15 cellular contexts compared by ENCODE assay signal in genomic region chr1:237712808-237713207, GRCh38.
A peak's percentile ranks its signal among the peaks of the same experiment; 100 is the strongest.
DNase-seq lines count a peak whose midpoint lies in the region; ATAC-seq and TF ChIP-seq lines count a peak whose summit lies in the region.
"Had no signal": no experiment of that assay in that cellular context is flagged by ENCODE, and none has a peak within 500 bp of the region (broad histone marks: within the 10 kb centered on the region; RNA-seq: fewer than 3 reads in every experiment).

No MANE protein-coding gene starts in this region.

- no peaks in the 10 kb centered on the region for H3K36me3 ChIP-seq in MG63
- H3K36me3 ChIP-seq in heart left ventricle = peaks cover 0 to 82% (median 7%) of the 10 kb centered on the region in 9 donors
- no peaks in the 10 kb centered on the region for H3K36me3 ChIP-seq in upper lobe of left lung
- H3K36me3 ChIP-seq: BE2C had no signal

- H3K4me3 Mint-ChIP-seq in H9 = no peak overlapping the region
- H3K4me3 Mint-ChIP-seq: CD4-positive, alpha-beta memory T cell; HFFc6 had no signal

- no peak overlapping the region for H2BK15ac ChIP-seq in H9 (ENCODE audit: low read depth, low read length)

- TF ChIP-seq EP300 in upper lobe of left lung (IDR thresholded peaks at IDR 0.05) = no peak

- H3K14ac ChIP-seq in H9 (ENCODE audit: insufficient read depth, low read length) = no peak overlapping the region

- no peak overlapping the region for H3K4ac ChIP-seq in H9 (ENCODE audit: low read depth, low read length)

- ATAC-seq in heart left ventricle (peak; percentile 65 to 86 (median 75)), right cardiac atrium (peak; percentile 28 to 51), upper lobe of left lung (ENCODE audit: low FRiP score in 2 of 2) (no peak)
- ATAC-seq: A549 had no signal

- no peak for TF ChIP-seq CTCF in H9 (conservative IDR thresholded peaks at IDR 0.05)
- no peak for TF ChIP-seq CTCF in heart left ventricle (IDR thresholded peaks at IDR 0.05)
- TF ChIP-seq CTCF in upper lobe of left lung (IDR thresholded peaks at IDR 0.05) = no peak

- H4K91ac ChIP-seq in H9 (ENCODE audit: insufficient read length, low read depth, low read length) = no peak overlapping the region

- WGBS in H9 (ENCODE audit: extremely low coverage, insufficient read length, low lambda C conversion rate) = no CpG with 5 or more reads among the region's 2 CpGs
- 35 to 41% (median 38%) methylated on average over 2 of the region's 2 CpGs for WGBS in heart left ventricle, 4 donors
- WGBS in right cardiac atrium = 61% methylated on average over 2 of the region's 2 CpGs
- 74 to 83% methylated on average over 2 of the region's 2 CpGs for WGBS in upper lobe of left lung, 2 donors

- H3K9me3 Mint-ChIP-seq in H9 = no peaks in the 10 kb centered on the region

- no peak overlapping the region for H2AK5ac ChIP-seq in H9 (ENCODE audit: insufficient read length, low read length)

- H3K4me3 ChIP-seq in MG63 = no peak overlapping the region
- no peak overlapping the region for H3K4me3 ChIP-seq in heart left ventricle
- no peak overlapping the region for H3K4me3 ChIP-seq in right cardiac atrium (ENCODE audit: low read length)
- H3K4me3 ChIP-seq in upper lobe of left lung = no peak overlapping the region
- H3K4me3 ChIP-seq: A549 had no signal

- no peaks in the 10 kb centered on the region for H3K79me1 ChIP-seq in H9 (ENCODE audit: insufficient read depth, low read depth, low read length, poor library complexity, severe bottlenecking)

- H2BK120ac ChIP-seq in H9 (ENCODE audit: low read depth, low read length, poor library complexity, severe bottlenecking) = no peak overlapping the region

- peaks cover 4% of the 10 kb centered on the region in 2 experiments; a peak in 3 of 4 replicates for H3K4me1 Mint-ChIP-seq in H9

- H3K79me2 ChIP-seq in H9 (ENCODE audit: insufficient read depth, low read length) = no peaks in the 10 kb centered on the region

- no peak overlapping the region for H3K4me2 ChIP-seq in H9 (ENCODE audit: insufficient read depth, insufficient read length, low read length)
- H3K4me2 ChIP-seq: A549 had no signal

- no peak overlapping the region for H2AFZ ChIP-seq in H9 (ENCODE audit: low read length)

- H3K27ac ChIP-seq in H9 (ENCODE audit: insufficient read length, low read depth, low read length) = no peak overlapping the region
- peak overlapping the region in 9 of 12 donors; percentile 1 to 54 (median 21) for H3K27ac ChIP-seq in heart left ventricle
- peak overlapping the region; percentile 27 for H3K27ac ChIP-seq in right cardiac atrium (ENCODE audit: low read length)
- H3K27ac ChIP-seq in upper lobe of left lung = no peak overlapping the region
- H3K27ac ChIP-seq: A549, C4-2B, HL-60 had no signal

- H3K27me3 ChIP-seq in H9 (ENCODE audit: insufficient read depth, low read length) (no peaks in the 10 kb centered on the region), MG63 (no peaks in the 10 kb centered on the region), heart left ventricle (no peaks in the 10 kb centered on the region), right cardiac atrium (ENCODE audit: control insufficient read depth, insufficient read depth) (no peaks in the 10 kb centered on the region), upper lobe of left lung (no peaks in the 10 kb centered on the region)
- H3K27me3 ChIP-seq: BE2C had no signal

- H3K23me2 ChIP-seq in H9 (ENCODE audit: insufficient read length, low read depth, low read length, poor library complexity, severe bottlenecking) = no peaks in the 10 kb centered on the region

- H3K4me1 ChIP-seq in H9 (ENCODE audit: insufficient read depth, low read length) (no peaks in the 10 kb centered on the region), heart left ventricle (peaks cover 0 to 42% (median 9%) of the 10 kb centered on the region in 12 donors), right cardiac atrium (ENCODE audit: control insufficient read depth, insufficient read depth, low read length) (peaks cover 2% of the 10 kb centered on the region), upper lobe of left lung (no peaks in the 10 kb centered on the region)
- H3K4me1 ChIP-seq: A549, BE2C had no signal

- H3K27ac Mint-ChIP-seq in H9 = peak overlapping the region in 2 of 3 experiments; percentile 16 to 21; a peak in 1 of 7 replicates
- H3K27ac Mint-ChIP-seq: CD4-positive, alpha-beta memory T cell; HFFc6 had no signal

- no peak overlapping the region for H2BK12ac ChIP-seq in H9 (ENCODE audit: insufficient read length, low read depth, low read length)

- no peak overlapping the region for H3K18ac ChIP-seq in H9 (ENCODE audit: insufficient read length, low read depth, low read length)

- DNase-seq in H9 (no peak), MG63 (peak; percentile 41), heart left ventricle (peak in 1 of 5 donors; percentile 26), right cardiac atrium (no peak), superior temporal gyrus (ENCODE audit: extremely low spot score) (no peak), upper lobe of left lung (no peak)
- DNase-seq in activated CD8-positive, alpha-beta memory T cell treated with anti-CD3 and anti-CD28 coated beads, Interleukin-2, amount 50 U/mL, for 48 hours = no peak
- DNase-seq: BE2C; CD4-positive, alpha-beta memory T cell; DMS79; HCEC 1CT; HFFc6 had no signal

- no peak overlapping the region for H2BK5ac ChIP-seq in H9 (ENCODE audit: insufficient read length, low read length)

- H4K20me1 ChIP-seq in H9 (ENCODE audit: control insufficient read depth, insufficient read depth, insufficient read length) = no peaks in the 10 kb centered on the region

- no peaks in the 10 kb centered on the region for H3K27me3 Mint-ChIP-seq in H9 (ENCODE audit: low read depth)
- H3K27me3 Mint-ChIP-seq: CD4-positive, alpha-beta memory T cell had no signal

- intact Hi-C loops in heart left ventricle (cut with DNase I) = no loop called here
- intact Hi-C loops in right cardiac atrium (cut with DNase I) = no loop called here

- no peak for TF ChIP-seq POLR2A in heart left ventricle (IDR thresholded peaks at IDR 0.05)
- TF ChIP-seq POLR2A in upper lobe of left lung (IDR thresholded peaks at IDR 0.05) = no peak

- no peaks in the 10 kb centered on the region for H3K36me3 Mint-ChIP-seq in H9 (ENCODE audit: insufficient read depth in 1 of 3, low read depth in 3 of 3)
- H3K36me3 Mint-ChIP-seq: CD4-positive, alpha-beta memory T cell had no signal

- H3K23ac ChIP-seq in H9 (ENCODE audit: insufficient read length, low read depth, low read length) = no peak overlapping the region

- no peak overlapping the region for H4K8ac ChIP-seq in H9 (replicated peaks; ENCODE audit: insufficient read length, low read depth, low read length)

- no peak overlapping the region for H2BK20ac ChIP-seq in H9 (ENCODE audit: low read depth, low read length, poor library complexity, severe bottlenecking)

- no peak overlapping the region for H3K56ac ChIP-seq in H9 (ENCODE audit: insufficient read length, low read depth, low read length)

- no peak overlapping the region for H3T11ph ChIP-seq in H9 (ENCODE audit: low read length)

- no peak overlapping the region for H4K5ac ChIP-seq in H9 (ENCODE audit: insufficient read length, low read depth, low read length)

- H3K9me3 ChIP-seq in H9 (ENCODE audit: control insufficient read depth, low read depth, low read length) = no peaks in the 10 kb centered on the region
- H3K9me3 ChIP-seq in MG63 = no peaks in the 10 kb centered on the region
- no peaks in the 10 kb centered on the region for H3K9me3 ChIP-seq in heart left ventricle
- H3K9me3 ChIP-seq in right cardiac atrium (ENCODE audit: control insufficient read depth, low read length) = no peaks in the 10 kb centered on the region
- no peaks in the 10 kb centered on the region for H3K9me3 ChIP-seq in upper lobe of left lung
- H3K9me3 ChIP-seq: A549, BE2C had no signal

- H3K9ac ChIP-seq in H9 (ENCODE audit: extremely low read depth, insufficient read length, low read length) = no peak overlapping the region

Comparison
In these comparisons a context has a peak if more than half of its experiments do, and no peak if none do; other contexts are left out.
1. H3K27ac ChIP-seq: peak in heart left ventricle (9 of 12) and right cardiac atrium (single experiment); none in H9 (single experiment) and upper lobe of left lung (0 of 4).
2. ATAC-seq: peak in heart left ventricle (4 of 4) and right cardiac atrium (2 of 2); none in upper lobe of left lung (0 of 2).